8 cellular contexts compared by ENCODE assay signal in the genomic region with DNA sequence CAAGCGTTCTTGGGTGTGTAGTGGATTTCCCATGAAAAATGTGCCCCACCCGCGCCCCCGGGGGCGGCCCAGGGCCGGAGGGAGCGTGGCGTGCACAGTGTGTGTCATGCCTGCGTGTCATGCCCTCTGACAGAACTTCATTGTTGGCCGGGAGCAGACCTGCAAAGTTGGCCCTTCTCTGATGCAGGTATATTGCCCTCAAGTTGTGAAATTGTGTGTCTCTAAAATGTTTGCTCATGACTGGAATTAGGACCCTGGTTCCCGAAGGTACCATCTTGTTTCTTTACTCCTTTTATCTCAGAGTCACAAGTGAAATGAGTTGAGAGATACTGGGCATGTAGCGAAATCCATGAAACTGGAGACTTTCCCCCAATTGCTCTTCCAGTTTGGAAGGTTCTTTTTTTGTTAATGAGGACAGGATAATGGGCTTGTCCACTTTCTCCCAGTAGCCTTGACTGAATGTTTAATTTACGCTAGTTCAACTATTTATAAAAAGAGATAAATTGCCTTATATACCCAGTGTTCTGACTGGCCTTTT. TPM values are rescaled to one million over a fixed set of nuclear protein-coding genes. Genes with fewer than 3 reads are reported as not detected.
A peak's percentile ranks its signal among the peaks of the same experiment; 100 is the strongest.
DNase-seq lines count a peak whose midpoint lies in the region; ATAC-seq, FAIRE-seq and TF ChIP-seq lines count a peak whose summit lies in the region.

No MANE protein-coding gene starts in this region.

- H3K36me3 ChIP-seq in bronchial epithelial cell (ENCODE audit: control insufficient read depth, insufficient read depth, low read length) = no peaks in the 10 kb centered on the region

- no peak for FAIRE-seq in bronchial epithelial cell (lab: Jason Lieb, UNC)

- H3K4me3 ChIP-seq in GM12875 (ENCODE audit: low read depth, low read length) (peak overlapping the region; percentile 73), bronchial epithelial cell (ENCODE audit: low read depth, low read length) (peak overlapping the region; percentile 88)

- TF ChIP-seq CTCF in GM12875 (IDR thresholded peaks at IDR 0.05; ENCODE audit: borderline replicate concordance, insufficient read depth, low read depth, low read length) (no peak), bronchial epithelial cell (IDR thresholded peaks at IDR 0.05; ENCODE audit: insufficient read depth, low read length, severe bottlenecking) (no peak)

- DNase-seq in T-helper 2 cell (peak in 3 of 5 experiments; percentile 9 to 46 (median 22)), bronchial epithelial cell (ENCODE audit: low read depth) (peak; percentile 55), NCI-H1694 (lab: John Stamatoyannopoulos, UW) (no peak)
- peak; percentile 58 for DNase-seq in stimulated activated CD4-positive, alpha-beta T cell treated with anti-CD3 and anti-CD28 coated beads, Interleukin-4, amount 100 ng/mL, for 1 hour

- H3K27me3 ChIP-seq in bronchial epithelial cell (ENCODE audit: control insufficient read depth, insufficient read depth, low read length) (no peaks in the 10 kb centered on the region), layer of hippocampus (ENCODE audit: control insufficient read depth, insufficient read depth, low read length) (no peaks in the 10 kb centered on the region)

- peak; percentile 23 for ATAC-seq in HG03342 (IDR thresholded peaks at IDR 0.05; ENCODE audit: unreplicated experiment)
- no peak for ATAC-seq in HG02938 (IDR thresholded peaks at IDR 0.05; ENCODE audit: unreplicated experiment)

- H3K27ac ChIP-seq in layer of hippocampus (ENCODE audit: low read depth, low read length) = peak overlapping the region; percentile 85

RNA-seq across cellular contexts. Expression of a gene that starts 26.2 kb away (rescaled TPM):
- 41.5 and 53.7 TPM in 2 replicates for total RNA-seq in bronchial epithelial cell

RNA-seq across cellular contexts. Expression of a gene that starts 26.6 kb away (rescaled TPM):
- 16.3 and 22.7 TPM in 2 replicates for total RNA-seq in bronchial epithelial cell
